14 cellular contexts compared by ENCODE assay signal in genomic region chr22:24526191-24526590, GRCh38. TPM values are rescaled to one million over a fixed set of nuclear protein-coding genes. Genes with fewer than 3 reads are reported as not detected.
DNase-seq lines count a peak whose midpoint lies in the region; ATAC-seq and TF ChIP-seq lines count a peak whose summit lies in the region.
"Had no signal": no experiment of that assay in that cellular context is flagged by ENCODE, and none has a peak within 500 bp of the region (broad histone marks: within the 10 kb centered on the region; RNA-seq: fewer than 3 reads in every experiment).

No MANE protein-coding gene starts in this region.

- H3K9me1 ChIP-seq in IMR-90 (ENCODE audit: insufficient read depth, low read length) = 0 out of 2 replicates have a peak, but pooled peaks cover 3% of the 10 kb centered on the region

- no peak overlapping the region for H3K56ac ChIP-seq in IMR-90 (ENCODE audit: extremely low read depth, insufficient read depth, low read length)

- ATAC-seq in IMR-90 (ENCODE audit: low read depth) (no peak), left colon (no peak)

- H2AFZ ChIP-seq in IMR-90 (replicated peaks; ENCODE audit: low read length, poor library complexity) = no peak overlapping the region

- H3K27ac ChIP-seq in IMR-90 (ENCODE audit: insufficient read depth, low read length) = no peak overlapping the region
- H3K27ac ChIP-seq in WERI-Rb-1 = no peak overlapping the region
- H3K27ac ChIP-seq: SJSA1 had no signal

- peaks cover 2% of the 10 kb centered on the region; the same call in 1 of the 2 replicates for H3K4me1 ChIP-seq in IMR-90 (ENCODE audit: control insufficient read depth, insufficient read depth, low read length)

- no peak overlapping the region for H2BK20ac ChIP-seq in IMR-90 (ENCODE audit: low read depth, low read length)

- no peak for TF ChIP-seq CTCF in IMR-90 (conservative IDR thresholded peaks at IDR 0.05; ENCODE audit: low read depth, low read length)
- no peak for TF ChIP-seq CTCF in WERI-Rb-1 (IDR thresholded peaks at IDR 0.05; ENCODE audit: low read depth, low read length)
- TF ChIP-seq CTCF in retinal pigment epithelial cell (conservative IDR thresholded peaks at IDR 0.05; ENCODE audit: low read depth, low read length) = no peak

- H3K9me3 Mint-ChIP-seq in activated CD4-positive, alpha-beta T cell treated with anti-CD3 and anti-CD28 coated beads, Interleukin-2, amount 10 ng/mL, durations not matched to agents 7 days and 5 days = no peaks in the 10 kb centered on the region

- no peak overlapping the region for H2BK120ac ChIP-seq in IMR-90 (ENCODE audit: low read depth, low read length)

- peak; percentile 23 for DNase-seq in EL
- peak; percentile 17 for DNase-seq in IMR-90
- DNase-seq in WERI-Rb-1 = peak; percentile 54
- peak; percentile 20 for DNase-seq in retinal pigment epithelial cell (ENCODE audit: low read depth)
- no peak for DNase-seq in left colon
- no peak for DNase-seq in activated naive CD4-positive, alpha-beta T cell (lab: John Stamatoyannopoulos, UW)
- DNase-seq in activated CD4-positive, alpha-beta T cell treated with anti-CD3 and anti-CD28 coated beads, Interleukin-2, amount 10 ng/mL, durations not matched to agents 7 days and 5 days = no peak
- DNase-seq: BE2C, DMS79 treated with DMSO at 0.1 percent for 48 hours, NCI-H524 treated with DMSO at 0.1 percent for 48 hours, RPMI8226 had no signal

- H3K36me3 ChIP-seq in IMR-90 (ENCODE audit: control insufficient read depth, insufficient read depth, low read length) (no peaks in the 10 kb centered on the region), WERI-Rb-1 (no peaks in the 10 kb centered on the region)
- H3K36me3 ChIP-seq: BE2C, SJSA1 had no signal

- H3K36me3 Mint-ChIP-seq in activated CD4-positive, alpha-beta T cell treated with anti-CD3 and anti-CD28 coated beads, Interleukin-2, amount 10 ng/mL, durations not matched to agents 7 days and 5 days (ENCODE audit: low read depth) = no peaks in the 10 kb centered on the region

- intact Hi-C loops in IMR-90 (cut with micrococcal nuclease) = loop anchor here (5.0 kb wide), 1 partner anchor 339 kb away; no protein-coding TSS in a partner anchor
- intact Hi-C loops in left colon (cut with DNase I, micrococcal nuclease) = loop anchor here in 1 of 2 donors (10.0 kb wide), 1 partner anchor 201 kb away; no protein-coding TSS in a partner anchor

- no peak overlapping the region for H3K4ac ChIP-seq in IMR-90 (ENCODE audit: low read depth, low read length)

- no peak overlapping the region for H3K18ac ChIP-seq in IMR-90 (ENCODE audit: low read depth, low read length)

- no peak overlapping the region for H3K4me2 ChIP-seq in IMR-90 (ENCODE audit: low read depth, low read length)

- in situ Hi-C loops in IMR-90 (cut with MboI; ENCODE audit: low sequenced_read_pairs) = no loop called here

- CTCF ChIA-PET in IMR-90 (lab: Yijun Ruan, JAX) = interaction anchor here (0.7 kb wide), 1 partner anchor 237 kb away, joined by 4 read pairs; no protein-coding TSS in a partner anchor
- CTCF ChIA-PET in activated CD4-positive, alpha-beta T cell treated with anti-CD3 and anti-CD28 coated beads, Interleukin-2, amount 10 ng/mL, durations not matched to agents 7 days and 5 days (lab: Charles Lee) = interaction anchor here (0.7 to 1.6 kb wide), 4 partner anchors 10 to 102 kb away, joined by 3 to 10 read pairs (median 4); no protein-coding TSS in a partner anchor

- H3K27me3 Mint-ChIP-seq in activated CD4-positive, alpha-beta T cell treated with anti-CD3 and anti-CD28 coated beads, Interleukin-2, amount 10 ng/mL, durations not matched to agents 7 days and 5 days = peaks cover 4% of the 10 kb centered on the region

- H3K4me1 Mint-ChIP-seq in activated CD4-positive, alpha-beta T cell treated with anti-CD3 and anti-CD28 coated beads, Interleukin-2, amount 10 ng/mL, durations not matched to agents 7 days and 5 days = peaks cover 13% of the 10 kb centered on the region

- no peaks in the 10 kb centered on the region for H3K79me1 ChIP-seq in IMR-90 (ENCODE audit: low read depth in 1 of 2, low read length in 2 of 2)

- H4K20me1 ChIP-seq in IMR-90 (ENCODE audit: insufficient read depth, low read length) = no peaks in the 10 kb centered on the region

- TF ChIP-seq POLR2A in IMR-90 (IDR thresholded peaks at IDR 0.05; ENCODE audit: low read depth, low read length) = no peak

- H3K27ac Mint-ChIP-seq in activated CD4-positive, alpha-beta T cell treated with anti-CD3 and anti-CD28 coated beads, Interleukin-2, amount 10 ng/mL, durations not matched to agents 7 days and 5 days = no peak overlapping the region

- no peak overlapping the region for H2AK5ac ChIP-seq in IMR-90 (ENCODE audit: low read depth, low read length)

- H2BK5ac ChIP-seq in IMR-90 (ENCODE audit: low read depth, low read length, poor library complexity, severe bottlenecking) = no peak overlapping the region

- BruUV-seq in IMR-90 (replicated peaks; lab: Mats Ljungman, UMichigan) = no TSS peak

- dilution Hi-C loops in IMR-90 (cut with HindIII; ENCODE audit: low sequenced_read_pairs, unreplicated experiment) = no loop called here

- no peak overlapping the region for H2AK9ac ChIP-seq in IMR-90 (replicated peaks; ENCODE audit: low read depth, low read length, poor library complexity)

- H3K27me3 ChIP-seq in IMR-90 (ENCODE audit: control insufficient read depth, insufficient read depth, low read length) (peaks cover 3% of the 10 kb centered on the region), WERI-Rb-1 (ENCODE audit: insufficient read depth, low read depth, severe bottlenecking) (peaks cover 18% of the 10 kb centered on the region)
- H3K27me3 ChIP-seq: BE2C, SJSA1 had no signal

- no peak overlapping the region for H3K23ac ChIP-seq in IMR-90 (ENCODE audit: low read depth, low read length)

- H4K91ac ChIP-seq in IMR-90 (ENCODE audit: insufficient read depth, low read depth, low read length) = no peak overlapping the region

- H3K4me3 Mint-ChIP-seq in activated CD4-positive, alpha-beta T cell treated with anti-CD3 and anti-CD28 coated beads, Interleukin-2, amount 10 ng/mL, durations not matched to agents 7 days and 5 days = no peak overlapping the region

- POLR2A ChIA-PET in IMR-90 (lab: Charles Lee; ENCODE audit: unreplicated experiment) = no interaction called here
- POLR2A ChIA-PET in activated CD4-positive, alpha-beta T cell treated with anti-CD3 and anti-CD28 coated beads, Interleukin-2, amount 10 ng/mL, durations not matched to agents 7 days and 5 days (lab: Charles Lee) = no interaction called here

- no peak overlapping the region for H2BK15ac ChIP-seq in IMR-90 (ENCODE audit: low read depth, low read length)

- no peak for TF ChIP-seq RAD21 in IMR-90 (IDR thresholded peaks at IDR 0.05; ENCODE audit: low read length)

- no peak overlapping the region for H4K5ac ChIP-seq in IMR-90 (ENCODE audit: low read depth, low read length)

- WGBS in IMR-90 (ENCODE audit: extremely low coverage in 2 of 2, insufficient read length in 1 of 2), 2 experiments = 80% methylated on average over 1 of the region's 2 CpGs; no CpG with 5 or more reads in 1 of the 2 experiments

- H3K14ac ChIP-seq in IMR-90 (replicated peaks; ENCODE audit: low read depth, low read length) = no peak overlapping the region

- H3K4me3 ChIP-seq in IMR-90 (ENCODE audit: insufficient read depth, low read depth, low read length) = no peak overlapping the region
- no peak overlapping the region for H3K4me3 ChIP-seq in WERI-Rb-1 (ENCODE audit: low read depth, low read length)
- H3K4me3 ChIP-seq in retinal pigment epithelial cell (ENCODE audit: low read length) = no peak overlapping the region
- H3K4me3 ChIP-seq: SJSA1 had no signal

- H3K9me3 ChIP-seq in IMR-90 (ENCODE audit: control insufficient read depth, insufficient read depth, low read length) (no peaks in the 10 kb centered on the region), WERI-Rb-1 (ENCODE audit: severe bottlenecking) (no peaks in the 10 kb centered on the region)
- H3K9me3 ChIP-seq: BE2C, SJSA1 had no signal

- H4K8ac ChIP-seq in IMR-90 (ENCODE audit: low read depth in 2 of 2, low read length in 2 of 2) = no peak overlapping the region

- no peak overlapping the region for H3K9ac ChIP-seq in IMR-90 (ENCODE audit: low read depth, low read length)

TF ChIP-seq in IMR-90, 13 proteins besides CTCF, POLR2A, EP300 and RAD21 (continues in another document):
- no peak for TF ChIP-seq BHLHE40 (IDR thresholded peaks at IDR 0.05; ENCODE audit: low read depth, low read length)
- no peak for TF ChIP-seq USF2 (IDR thresholded peaks at IDR 0.05; ENCODE audit: low read depth, low read length)
- no peak for TF ChIP-seq SMC3 (IDR thresholded peaks at IDR 0.05; ENCODE audit: low read depth, low read length)
- TF ChIP-seq RCOR1 (IDR thresholded peaks at IDR 0.05; ENCODE audit: insufficient replicate concordance, low read length) = no peak
- no peak for TF ChIP-seq MAFK (IDR thresholded peaks at IDR 0.05; ENCODE audit: low read depth, low read length)

RNA-seq across cellular contexts. Expression of gene GUCD1, which starts 28.7 kb away (rescaled TPM):
- total RNA-seq in IMR-90 (2012; rRNA removed) = 115 and 143 TPM in 2 replicates
- polyA plus RNA-seq in IMR-90 (2012; rRNA removed) = 97.6 and 114 TPM in 2 replicates
- polyA plus RNA-seq in IMR-90 (2012; cell fraction: cytosol; rRNA removed) = 84.8 and 104 TPM in 2 replicates
- polyA plus RNA-seq in IMR-90 (2012; cell fraction: nucleus; rRNA removed; ENCODE audit: low replicate concordance) = 45.4 and 104 TPM in 2 replicates
- 100 to 1,000 TPM; 219 to 241 TPM for total RNA-seq in left colon
- 100 to 1,000 TPM; 123 to 137 TPM for total RNA-seq in activated CD4-positive, alpha-beta T cell treated with anti-CD3 and anti-CD28 coated beads, Interleukin-2, amount 10 ng/mL, durations not matched to agents 7 days and 5 days

RNA-seq across cellular contexts. Expression of gene SNRPD3, which starts 29.6 kb away (rescaled TPM):
- total RNA-seq in IMR-90 (2012; rRNA removed) (158 and 177 TPM in 2 replicates), left colon (10 to 100 TPM; 60.3 to 70.8 TPM)
- 222 and 283 TPM in 2 replicates for polyA plus RNA-seq in IMR-90 (2012; rRNA removed)
- polyA plus RNA-seq in IMR-90 (2012; cell fraction: cytosol; rRNA removed) = 148 and 255 TPM in 2 replicates
- polyA plus RNA-seq in IMR-90 (2012; cell fraction: nucleus; rRNA removed; ENCODE audit: low replicate concordance) = 57.9 and 153 TPM in 2 replicates
- total RNA-seq in activated CD4-positive, alpha-beta T cell treated with anti-CD3 and anti-CD28 coated beads, Interleukin-2, amount 10 ng/mL, durations not matched to agents 7 days and 5 days = 100 to 1,000 TPM; 120 to 139 TPM

RNA-seq across cellular contexts. Expression of gene UPB1, which starts 31.1 kb away (rescaled TPM):
- total RNA-seq in IMR-90 (2012; rRNA removed) (under 0.01 TPM in 2 replicates), left colon (under 1 TPM in 1 of 2 donors, not detected in 1; 0.08 TPM)
- 0.02 and 0.03 TPM in 2 replicates for polyA plus RNA-seq in IMR-90 (2012; rRNA removed)
- polyA plus RNA-seq in IMR-90 (2012; cell fraction: cytosol; rRNA removed) = 0.04 TPM in 1 of 2 replicates, not detected in the other
- polyA plus RNA-seq in IMR-90 (2012; cell fraction: nucleus; rRNA removed; ENCODE audit: low replicate concordance) = 0.34 and 0.37 TPM in 2 replicates
- under 1 TPM; 0.40 to 0.67 TPM for total RNA-seq in activated CD4-positive, alpha-beta T cell treated with anti-CD3 and anti-CD28 coated beads, Interleukin-2, amount 10 ng/mL, durations not matched to agents 7 days and 5 days
- total RNA-seq: H4, HT1080 had no signal

Comparison
In these comparisons a context has a peak if more than half of its experiments do, and no peak if none do; other contexts are left out.
1. DNase-seq: peak in EL (single experiment), IMR-90 (single experiment), WERI-Rb-1 (single experiment) and retinal pigment epithelial cell (single experiment); none in left colon (0 of 2), activated naive CD4-positive, alpha-beta T cell (0 of 4) and activated CD4-positive, alpha-beta T cell treated with anti-CD3 and anti-CD28 coated beads, Interleukin-2, amount 10 ng/mL, durations not matched to agents 7 days and 5 days (single experiment).